In genomic region chr2:120443946-120444345, GRCh38 we compare ENCODE assay signal across 31 cellular contexts.
"Had no signal": no experiment of that assay in that cellular context is flagged by ENCODE, and none has a peak within 500 bp of the region (broad histone marks: within the 10 kb centered on the region; RNA-seq: fewer than 3 reads in every experiment).

No MANE protein-coding gene starts in this region.

- H3K4me3 Mint-ChIP-seq: activated naive CD4-positive, alpha-beta T cell treated with anti-CD3 and anti-CD28 coated beads, Interleukin-2, amount 10 ng/mL, durations not matched to agents 7 days and 5 days; activated naive CD8-positive, alpha-beta T cell treated with anti-CD3 and anti-CD28 coated beads, Interleukin-2, amount 50 U/mL, for 24 hours; stimulated activated memory B cell treated with anti-CD40 and anti-IgM and Interleukin-4, amounts not matched to agents 10 μg/mL and 1 μg/mL and 100 μg/mL, for 72 hours; T-helper 2 cell treated with Interferon-gamma antibody and Interleukin-4, amounts not matched to agents 5 μg/mL and 100 μg/mL, for 36 hours had no signal

- H3K27ac Mint-ChIP-seq: activated naive CD4-positive, alpha-beta T cell treated with anti-CD3 and anti-CD28 coated beads, Interleukin-2, amount 10 ng/mL, durations not matched to agents 7 days and 5 days; activated naive CD8-positive, alpha-beta T cell treated with anti-CD3 and anti-CD28 coated beads, Interleukin-2, amount 50 U/mL, for 24 hours; stimulated activated memory B cell treated with anti-CD40 and anti-IgM and Interleukin-4, amounts not matched to agents 10 μg/mL and 1 μg/mL and 100 μg/mL, for 72 hours; stimulated activated naive CD8-positive, alpha-beta T cell treated with anti-CD3 and anti-CD28 coated beads, Interleukin-15, amount 100 ng/mL, for 72 hours; T-helper 2 cell treated with Interferon-gamma antibody and Interleukin-4, amounts not matched to agents 5 μg/mL and 100 μg/mL, for 36 hours had no signal

- H3K36me3 ChIP-seq: breast epithelium, gastrocnemius medialis, neutrophil, sigmoid colon, uterus had no signal

- H3K36me3 Mint-ChIP-seq: activated naive CD4-positive, alpha-beta T cell treated with anti-CD3 and anti-CD28 coated beads, Interleukin-2, amount 10 ng/mL, durations not matched to agents 7 days and 5 days; naive thymus-derived CD8-positive, alpha-beta T cell; stimulated activated memory B cell treated with anti-CD40 and anti-IgM and Interleukin-4, amounts not matched to agents 10 μg/mL and 1 μg/mL and 100 μg/mL, for 72 hours; type B pancreatic cell had no signal

- FAIRE-seq: colon, kidney, small intestine had no signal

- DNase-seq: activated CD4-positive, alpha-beta T cell treated with anti-CD3 and anti-CD28 coated beads for 48 hours; activated CD4-positive, alpha-beta T cell treated with anti-CD3 and anti-CD28 coated beads, Interleukin-2, amount 50 U/mL, for 48 hours; activated CD8-positive, alpha-beta memory T cell treated with anti-CD3 and anti-CD28 coated beads for 24 hours; activated gamma-delta T cell; activated naive CD4-positive, alpha-beta T cell treated with anti-CD3 and anti-CD28 coated beads, Interleukin-2, amount 10 ng/mL, durations not matched to agents 7 days and 5 days; activated naive CD8-positive, alpha-beta T cell treated with anti-CD3 and anti-CD28 coated beads, Interleukin-2, amount 50 U/mL, for 24 hours; amygdala; effector CD8-positive, alpha-beta T cell; gastrocnemius medialis; kidney; left colon; mammary epithelial cell; midbrain; naive thymus-derived CD8-positive, alpha-beta T cell; small intestine; stimulated activated CD4-positive, alpha-beta T cell treated with anti-CD3 and anti-CD28 coated beads, Interleukin-1b, Interleukin-23, amount 100 ng/mL, for 48 hours; stimulated activated CD4-positive, alpha-beta T cell treated with anti-CD3 and anti-CD28 coated beads, Interleukin-4, amount 100 ng/mL, for 4 hours; stimulated activated CD8-positive, alpha-beta memory T cell treated with anti-CD3 and anti-CD28 coated beads, Interleukin-4, amount 100 ng/mL, for 48 hours; stimulated activated naive CD8-positive, alpha-beta T cell treated with anti-CD3 and anti-CD28 coated beads, Interleukin-15, amount 100 ng/mL, for 72 hours; substantia nigra; T-helper 1 cell; uterus had no signal

- ATAC-seq: activated naive CD8-positive, alpha-beta T cell treated with anti-CD3 and anti-CD28 coated beads, Interleukin-2, amount 50 U/mL, for 24 hours; gastrocnemius medialis; left colon; stimulated activated memory B cell treated with anti-CD40 and anti-IgM and Interleukin-4, amounts not matched to agents 10 μg/mL and 1 μg/mL and 100 μg/mL, for 72 hours; stimulated activated naive CD8-positive, alpha-beta T cell treated with anti-CD3 and anti-CD28 coated beads, Interleukin-15, amount 100 ng/mL, for 72 hours had no signal

- H3K9me3 Mint-ChIP-seq: activated naive CD4-positive, alpha-beta T cell treated with anti-CD3 and anti-CD28 coated beads, Interleukin-2, amount 10 ng/mL, durations not matched to agents 7 days and 5 days; activated naive CD8-positive, alpha-beta T cell treated with anti-CD3 and anti-CD28 coated beads, Interleukin-2, amount 50 U/mL, for 24 hours; central memory CD8-positive, alpha-beta T cell; naive thymus-derived CD8-positive, alpha-beta T cell; stimulated activated memory B cell treated with anti-CD40 and anti-IgM and Interleukin-4, amounts not matched to agents 10 μg/mL and 1 μg/mL and 100 μg/mL, for 72 hours; stimulated activated naive CD8-positive, alpha-beta T cell treated with anti-CD3 and anti-CD28 coated beads, Interleukin-15, amount 100 ng/mL, for 72 hours; T-helper 2 cell treated with Interferon-gamma antibody and Interleukin-4, amounts not matched to agents 5 μg/mL and 100 μg/mL, for 36 hours; type B pancreatic cell had no signal

- H3K4me3 ChIP-seq: breast epithelium, gastrocnemius medialis, hepatocyte, sigmoid colon, uterus had no signal

- H3K4me1 Mint-ChIP-seq: central memory CD8-positive, alpha-beta T cell; stimulated activated memory B cell treated with anti-CD40 and anti-IgM and Interleukin-4, amounts not matched to agents 10 μg/mL and 1 μg/mL and 100 μg/mL, for 72 hours had no signal

- H3K79me2 ChIP-seq: hepatocyte had no signal

- H3K27me3 ChIP-seq: breast epithelium had no signal

- H3K27ac ChIP-seq: breast epithelium, gastrocnemius medialis, hepatocyte, neutrophil, sigmoid colon, uterus had no signal

- H3K9me3 ChIP-seq: breast epithelium, gastrocnemius medialis, neutrophil, sigmoid colon, uterus had no signal
